33 cellular contexts compared by ENCODE assay signal in genomic region chr17:37432671-37433070, GRCh38. TPM values are rescaled to one million over a fixed set of nuclear protein-coding genes. Genes with fewer than 3 reads are reported as not detected.
"Had no signal": no experiment of that assay in that cellular context is flagged by ENCODE, and none has a peak within 500 bp of the region (broad histone marks: within the 10 kb centered on the region; RNA-seq: fewer than 3 reads in every experiment).

No MANE protein-coding gene starts in this region.

- ATAC-seq: effector memory CD8-positive, alpha-beta T cell; esophagus mucosa; gastrocnemius medialis; heart right ventricle; left cardiac atrium; left lung; left ventricle myocardium superior; lower lobe of right lung; mucosa of descending colon had no signal

- H3K9me3 ChIP-seq: colonic mucosa, esophagus squamous epithelium, gastrocnemius medialis, heart right ventricle, left lung, lower lobe of right lung, mucosa of descending colon had no signal

- H3K27me3 ChIP-seq: colonic mucosa, esophagus squamous epithelium, gastrocnemius medialis, heart right ventricle, left lung had no signal

- DNase-seq: colonic mucosa; cortex of kidney; effector CD8-positive, alpha-beta T cell; effector memory CD8-positive, alpha-beta T cell; endodermal cell; erythroblast; esophagus squamous epithelium; foreskin fibroblast; foreskin melanocyte; gastrocnemius medialis; glutamatergic neuron; heart right ventricle; hippocampal formation; left cardiac atrium; left lung; left ventricle myocardium superior; lower lobe of right lung; mesenchymal stem cell; mucosa of descending colon; naive B cell had no signal

- H3K4me3 ChIP-seq: colonic mucosa, esophagus squamous epithelium, gastrocnemius medialis, heart right ventricle, left lung, lower lobe of right lung, mucosa of descending colon had no signal

- FAIRE-seq: endometrium, islet of Langerhans, keratinocyte had no signal

- H3K27ac ChIP-seq: colonic mucosa, epithelial cell of prostate, esophagus squamous epithelium, gastrocnemius medialis, heart right ventricle, left lung, lower lobe of right lung had no signal

- H3K4me1 ChIP-seq: colonic mucosa, left lung, lower lobe of right lung had no signal

RNA-seq across cellular contexts. Expression of gene C17orf78, which starts 56.9 kb away (rescaled TPM):
- total RNA-seq: colonic mucosa, dermis microvascular lymphatic vessel endothelial cell, endodermal cell, esophagus mucosa, esophagus squamous epithelium, gastrocnemius medialis, glomerular endothelial cell, heart right ventricle, kidney epithelial cell, left cardiac atrium, left lung, left ventricle myocardium superior, lower leg skin, lower lobe of right lung, lung microvascular endothelial cell, mesenteric fat pad, mesothelial cell of epicardium, mucosa of descending colon, myocyte had no signal
- polyA plus RNA-seq: heart right ventricle, keratinocyte had no signal
